In the genomic region with DNA sequence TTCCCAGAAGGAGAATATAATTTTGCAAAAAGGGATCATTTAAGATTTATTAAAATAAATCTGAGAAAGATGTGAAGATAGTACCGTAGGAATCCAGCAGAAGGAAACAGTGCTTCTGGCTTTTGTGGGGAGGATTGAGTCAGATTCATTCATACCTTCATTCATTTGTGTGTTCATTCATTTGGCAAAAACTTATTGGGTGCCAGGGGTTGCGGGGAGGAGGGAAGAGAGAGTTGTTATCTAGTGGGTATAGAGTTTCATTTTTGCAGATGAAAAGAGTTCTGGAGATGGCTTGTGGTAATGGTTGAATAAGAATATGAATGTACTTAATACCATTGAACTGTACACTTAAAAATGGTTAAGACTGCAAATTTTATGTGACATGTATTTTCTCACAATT, we compare ENCODE assay signal across 32 cellular contexts.
"Had no signal": no experiment of that assay in that cellular context is flagged by ENCODE, and none has a peak within 500 bp of the region (broad histone marks: within the 10 kb centered on the region; RNA-seq: fewer than 3 reads in every experiment).

No MANE protein-coding gene starts in this region.

- H3K4me3 Mint-ChIP-seq: activated naive CD4-positive, alpha-beta T cell treated with anti-CD3 and anti-CD28 coated beads, Interleukin-2, amount 50 U/mL, for 24 hours; activated T-helper 1 cell treated with anti-CD3 and anti-CD28 coated beads, Interleukin-12 subunit alpha, Interleukin-12 subunit beta, Interleukin-2, Interleukin-4 antibody, amounts not matched to agents 30 ng/mL and 10 ng/mL and 1 ng/mL, durations not matched to agents 14 hours and 24 hours and 36 hours; natural killer cell; neural progenitor cell; T-helper 1 cell treated with Interleukin-12 subunit alpha and Interleukin-12 subunit beta and Interleukin-4 antibody, amounts not matched to agents 30 μg/mL and 1 μg/mL, for 36 hours had no signal

- H3K27me3 Mint-ChIP-seq: activated naive CD4-positive, alpha-beta T cell treated with anti-CD3 and anti-CD28 coated beads, Interleukin-2, amount 50 U/mL, for 24 hours had no signal

- H3K9ac ChIP-seq: neural progenitor cell, parathyroid adenoma, SK-N-SH had no signal

- H3K4me3 ChIP-seq: adrenal gland, body of pancreas, colonic mucosa, esophagus squamous epithelium, heart right ventricle, left lung, lung, neural progenitor cell, psoas muscle, sigmoid colon, testis, transverse colon had no signal

- H3K36me3 Mint-ChIP-seq: natural killer cell, neural progenitor cell had no signal

- H2AFZ ChIP-seq: neural progenitor cell, parathyroid adenoma had no signal

- H3K4me1 Mint-ChIP-seq: neural progenitor cell had no signal

- H3K9me3 Mint-ChIP-seq: activated naive CD4-positive, alpha-beta T cell treated with anti-CD3 and anti-CD28 coated beads, Interleukin-2, amount 50 U/mL, for 24 hours; natural killer cell; neural progenitor cell had no signal

- H3K27ac ChIP-seq: adrenal gland, body of pancreas, colonic mucosa, epithelial cell of prostate, heart right ventricle, left lung, neural progenitor cell, parathyroid adenoma, psoas muscle, sigmoid colon, testis, transverse colon had no signal

- H3K36me3 ChIP-seq: adrenal gland, colonic mucosa, esophagus squamous epithelium, neural progenitor cell, sigmoid colon, transverse colon had no signal

- H3K9me3 ChIP-seq: adrenal gland, body of pancreas, colonic mucosa, esophagus squamous epithelium, heart right ventricle, left lung, psoas muscle, sigmoid colon, SK-N-SH, testis, transverse colon had no signal

- H3K27me3 ChIP-seq: adrenal gland, body of pancreas, colonic mucosa, esophagus squamous epithelium, heart right ventricle, left lung, neural progenitor cell, sigmoid colon, testis, transverse colon had no signal

- H3K4me2 ChIP-seq: neural progenitor cell, SK-N-SH had no signal

- H3K27ac Mint-ChIP-seq: activated naive CD4-positive, alpha-beta T cell treated with anti-CD3 and anti-CD28 coated beads, Interleukin-2, amount 50 U/mL, for 24 hours; activated T-helper 1 cell treated with anti-CD3 and anti-CD28 coated beads, Interleukin-12 subunit alpha, Interleukin-12 subunit beta, Interleukin-2, Interleukin-4 antibody, amounts not matched to agents 30 ng/mL and 10 ng/mL and 1 ng/mL, durations not matched to agents 14 hours and 24 hours and 36 hours; natural killer cell; neural progenitor cell; T-helper 1 cell treated with Interleukin-12 subunit alpha and Interleukin-12 subunit beta and Interleukin-4 antibody, amounts not matched to agents 30 μg/mL and 1 μg/mL, for 36 hours had no signal

- H3K4me1 ChIP-seq: body of pancreas, colonic mucosa, testis had no signal

- ATAC-seq: body of pancreas, heart right ventricle, left lung, natural killer cell, psoas muscle had no signal

- FAIRE-seq: endometrium, small intestine had no signal

- DNase-seq: activated gamma-delta T cell treated with Interleukin-2 at 50 U/mL for 16 hours; adrenal gland; aorta; body of pancreas; cerebellar nuclear complex; colonic mucosa; effector CD8-positive, alpha-beta T cell; esophagus squamous epithelium; foreskin melanocyte; heart right ventricle; kidney glomerular epithelial cell; left lung; mesendoderm; natural killer cell; occipital lobe; psoas muscle; sigmoid colon; SK-N-SH; small intestine; stimulated activated CD4-positive, alpha-beta T cell treated with anti-CD3 and anti-CD28 coated beads, Interleukin-1b, Interleukin-23, amount 100 ng/mL, for 48 hours; stimulated activated naive CD4-positive, alpha-beta T cell; SW 1271; testis; transverse colon had no signal
